9 cellular contexts compared by ENCODE assay signal in the genomic region with DNA sequence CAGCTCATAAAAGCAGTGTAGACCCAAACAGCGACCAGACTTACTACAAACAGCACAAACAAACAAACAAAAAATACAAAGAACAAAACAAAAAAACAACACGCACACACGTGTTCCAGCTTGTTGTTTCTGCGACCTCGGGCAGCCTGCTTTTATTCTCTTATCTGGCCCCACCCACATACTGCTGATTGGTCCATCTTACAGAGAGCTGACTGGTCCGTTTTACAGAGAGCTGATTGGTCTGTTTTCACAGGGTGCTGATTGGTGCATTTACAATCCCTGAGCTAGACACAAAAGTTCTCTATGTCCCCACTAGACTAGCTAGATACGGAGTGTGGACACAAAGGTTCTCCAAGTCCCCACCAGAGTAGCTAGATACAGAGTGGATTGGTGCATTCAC. TPM values are rescaled to one million over a fixed set of nuclear protein-coding genes. Genes with fewer than 3 reads are reported as not detected.
"Had no signal": no experiment of that assay in that cellular context is flagged by ENCODE, and none has a peak within 500 bp of the region (broad histone marks: within the 10 kb centered on the region; RNA-seq: fewer than 3 reads in every experiment).

No MANE protein-coding gene starts in this region.

RNA-seq across cellular contexts. Expression of a gene that starts 14.5 kb away (rescaled TPM):
- total RNA-seq: activated CD4-positive, alpha-beta memory T cell treated with anti-CD3 and anti-CD28 coated beads for 36 hours; activated CD4-positive, alpha-beta T cell treated with anti-CD3 and anti-CD28 coated beads, Interleukin-2, amount 10 ng/mL, durations not matched to agents 24 days and 14 days; activated CD8-positive, alpha-beta memory T cell treated with anti-CD3 and anti-CD28 coated beads for 36 hours; activated CD8-positive, alpha-beta T cell treated with anti-CD3 and anti-CD28 coated beads for 36 hours; activated naive CD4-positive, alpha-beta T cell treated with anti-CD3 and anti-CD28 coated beads for 36 hours; activated T-cell treated with anti-CD3 and anti-CD28 coated beads, Interleukin-2, amount 50 U/mL, for 4 hours; activated T-helper 1 cell treated with anti-CD3 and anti-CD28 coated beads, Interleukin-12 subunit alpha, Interleukin-12 subunit beta, Interleukin-2, Interleukin-4 antibody, amounts not matched to agents 30 ng/mL and 10 ng/mL and 1 ng/mL, durations not matched to agents 14 hours and 24 hours and 36 hours; aorta; body of pancreas had no signal
- polyA plus RNA-seq: aorta had no signal
